ENCODE assay signal across 11 cellular contexts in the genomic region with DNA sequence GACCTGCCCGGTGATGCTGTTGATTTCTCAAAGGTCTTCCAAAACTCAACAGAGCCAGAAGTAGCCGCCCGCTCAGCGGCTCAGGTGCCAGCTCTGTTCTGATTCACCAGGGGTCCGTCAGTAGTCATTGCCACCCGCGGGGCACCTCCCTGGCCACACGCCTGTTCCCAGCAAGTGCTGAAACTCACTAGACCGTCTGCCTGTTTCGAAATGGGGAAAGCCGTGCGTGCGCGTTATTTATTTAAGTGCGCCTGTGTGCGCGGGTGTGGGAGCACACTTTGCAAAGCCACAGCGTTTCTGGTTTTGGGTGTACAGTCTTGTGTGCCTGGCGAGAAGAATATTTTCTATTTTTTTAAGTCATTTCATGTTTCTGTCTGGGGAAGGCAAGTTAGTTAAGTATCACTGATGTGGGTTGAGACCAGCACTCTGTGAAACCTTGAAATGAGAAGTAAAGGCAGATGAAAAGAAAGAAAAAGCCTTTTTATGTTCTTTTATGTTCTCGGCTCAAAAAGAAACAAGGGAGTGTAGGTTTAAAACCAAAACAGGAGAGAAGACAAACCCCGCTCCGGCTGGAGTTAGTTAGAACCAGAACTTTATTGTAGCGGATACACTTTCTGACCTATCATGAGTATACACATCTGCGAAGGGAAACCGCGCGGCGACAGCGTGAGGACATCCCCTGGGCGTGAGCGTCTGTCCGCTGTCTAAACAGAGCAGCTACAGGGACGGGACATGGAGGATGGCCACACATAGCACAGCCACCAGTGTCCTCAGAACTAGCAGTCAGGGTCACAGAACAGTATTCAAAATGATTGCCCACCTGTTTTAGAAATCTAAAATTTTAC.
A peak's percentile ranks its signal among the peaks of the same experiment; 100 is the strongest.
DNase-seq lines count a peak whose midpoint lies in the region; ATAC-seq and TF ChIP-seq lines count a peak whose summit lies in the region.
"Had no signal": no experiment of that assay in that cellular context is flagged by ENCODE, and none has a peak within 500 bp of the region (broad histone marks: within the 10 kb centered on the region; RNA-seq: fewer than 3 reads in every experiment).

No MANE protein-coding gene starts in this region.

- in situ Hi-C loops in GM13977 (cut with MboI; ENCODE audit: low pct_unique_long_range_greater_than_20kb, low sequenced_read_pairs, unreplicated experiment) = no loop called here

- ATAC-seq in HG02571 (IDR thresholded peaks at IDR 0.05; ENCODE audit: unreplicated experiment) = no peak
- ATAC-seq in HG03135 (IDR thresholded peaks at IDR 0.05; ENCODE audit: unreplicated experiment) = no peak

- H3K4me3 Mint-ChIP-seq in activated naive CD4-positive, alpha-beta T cell treated with anti-CD3 and anti-CD28 coated beads for 36 hours = peak overlapping the region; percentile 64
- H3K4me3 Mint-ChIP-seq in nephron progenitor cell = no peak overlapping the region

- CTCF ChIA-PET in activated naive CD4-positive, alpha-beta T cell treated with anti-CD3 and anti-CD28 coated beads for 36 hours (lab: Charles Lee) = interaction anchor here (0.6 to 1.7 kb wide), 3 partner anchors 11 to 174 kb away, joined by 3 to 5 read pairs (median 3); no protein-coding TSS in a partner anchor

- peaks cover 0 to 7% (median 0%) of the 10 kb centered on the region in 11 experiments; a peak in 6 of 22 replicates for H3K9me3 ChIP-seq in BLaER1 treated with 17β-estradiol and CSF1 and Interleukin-3, amounts not matched to agents 10 nM and 100 nM (replicated peaks in 1 of 11)

- no peaks in the 10 kb centered on the region for H3K27me3 Mint-ChIP-seq in activated naive CD4-positive, alpha-beta T cell treated with anti-CD3 and anti-CD28 coated beads for 36 hours (ENCODE audit: low read depth)
- H3K27me3 Mint-ChIP-seq in nephron progenitor cell (ENCODE audit: low read depth, poor library complexity) = peaks cover 4% of the 10 kb centered on the region

- peaks cover 64 to 98% (median 93%) of the 10 kb centered on the region in 10 experiments for H3K4me1 ChIP-seq in BLaER1 treated with 17β-estradiol and CSF1 and Interleukin-3, amounts not matched to agents 10 nM and 100 nM
- H3K4me1 ChIP-seq: esophagus squamous epithelium had no signal

- H3K4me3 ChIP-seq in BLaER1 treated with 17β-estradiol and CSF1 and Interleukin-3, amounts not matched to agents 10 nM and 100 nM = no peak overlapping the region
- H3K4me3 ChIP-seq: esophagus squamous epithelium had no signal

- peaks cover 60 to 100% (median 94%) of the 10 kb centered on the region in 11 experiments for H4K20me1 ChIP-seq in BLaER1 treated with 17β-estradiol and CSF1 and Interleukin-3, amounts not matched to agents 10 nM and 100 nM

- peak overlapping the region in 6 of 11 experiments; percentile 2 to 42 (median 20); a peak in 7 of 22 replicates for H3K27ac ChIP-seq in BLaER1 treated with 17β-estradiol and CSF1 and Interleukin-3, amounts not matched to agents 10 nM and 100 nM
- H3K27ac ChIP-seq: esophagus squamous epithelium had no signal

- H3K9me3 Mint-ChIP-seq in activated naive CD4-positive, alpha-beta T cell treated with anti-CD3 and anti-CD28 coated beads for 36 hours = peaks cover 1% of the 10 kb centered on the region
- peaks cover 3% of the 10 kb centered on the region for H3K9me3 Mint-ChIP-seq in nephron progenitor cell

- H3K4me2 ChIP-seq in BLaER1 treated with 17β-estradiol and CSF1 and Interleukin-3, amounts not matched to agents 10 nM and 100 nM = peak overlapping the region; percentile 9 to 82 (median 46); a peak in 20 of 22 replicates

- peaks cover 68% of the 10 kb centered on the region for H3K36me3 Mint-ChIP-seq in activated naive CD4-positive, alpha-beta T cell treated with anti-CD3 and anti-CD28 coated beads for 36 hours (ENCODE audit: low read depth)
- H3K36me3 Mint-ChIP-seq in nephron progenitor cell (ENCODE audit: low read depth) = peaks cover 69% of the 10 kb centered on the region

- TF ChIP-seq CTCF in nephron progenitor cell (IDR thresholded peaks at IDR 0.05) (no peak), GM13977 (IDR thresholded peaks at IDR 0.05; ENCODE audit: extremely low read depth, insufficient read depth, missing control alignments) (no peak)

- peaks cover 72% of the 10 kb centered on the region for H3K4me1 Mint-ChIP-seq in activated naive CD4-positive, alpha-beta T cell treated with anti-CD3 and anti-CD28 coated beads for 36 hours (ENCODE audit: low read depth)
- peaks cover 14% of the 10 kb centered on the region for H3K4me1 Mint-ChIP-seq in nephron progenitor cell

- H3K27ac Mint-ChIP-seq in activated naive CD4-positive, alpha-beta T cell treated with anti-CD3 and anti-CD28 coated beads for 36 hours = peak overlapping the region; percentile 93
- H3K27ac Mint-ChIP-seq in nephron progenitor cell = peak overlapping the region; percentile 95

- intact Hi-C loops in activated naive CD4-positive, alpha-beta T cell treated with anti-CD3 and anti-CD28 coated beads for 36 hours (cut with micrococcal nuclease) = loop anchor here (1.0 to 2.0 kb wide), 10 partner anchors 11 to 442 kb away; a partner anchor contains a TSS

- no peaks in the 10 kb centered on the region for H3K27me3 ChIP-seq in BLaER1 treated with 17β-estradiol and CSF1 and Interleukin-3, amounts not matched to agents 10 nM and 100 nM
- H3K27me3 ChIP-seq: esophagus squamous epithelium had no signal

- peaks cover 94 to 100% (median 99%) of the 10 kb centered on the region in 11 experiments for H3K36me3 ChIP-seq in BLaER1 treated with 17β-estradiol and CSF1 and Interleukin-3, amounts not matched to agents 10 nM and 100 nM

- DNase-seq in T-helper 2 cell = peak in 3 of 5 experiments; percentile 51 to 83 (median 59)
- DNase-seq in activated naive CD4-positive, alpha-beta T cell treated with anti-CD3 and anti-CD28 coated beads for 36 hours = peak; percentile 84
- no peak for DNase-seq in nephron progenitor cell
- DNase-seq in iPS-NIHi7 (ENCODE audit: extremely low spot score) = no peak
- no peak for DNase-seq in GM13977 (ENCODE audit: low spot score)
- DNase-seq: esophagus squamous epithelium, NCI-H1930, SHP77 treated with DMSO at 0.1 percent for 48 hours had no signal

- peak overlapping the region in 5 of 11 experiments; percentile 25 to 56 (median 46); a peak in 7 of 22 replicates for H3K9ac ChIP-seq in BLaER1 treated with 17β-estradiol and CSF1 and Interleukin-3, amounts not matched to agents 10 nM and 100 nM

Comparison
In these comparisons a context has a peak if more than half of its experiments do, and no peak if none do; other contexts are left out.
1. DNase-seq: peak in T-helper 2 cell (3 of 5) and activated naive CD4-positive, alpha-beta T cell treated with anti-CD3 and anti-CD28 coated beads for 36 hours (single experiment); none in nephron progenitor cell (single experiment), iPS-NIHi7 (single experiment) and GM13977 (single experiment).